ENCODE assay signal across 1 cellular context in the genomic region with DNA sequence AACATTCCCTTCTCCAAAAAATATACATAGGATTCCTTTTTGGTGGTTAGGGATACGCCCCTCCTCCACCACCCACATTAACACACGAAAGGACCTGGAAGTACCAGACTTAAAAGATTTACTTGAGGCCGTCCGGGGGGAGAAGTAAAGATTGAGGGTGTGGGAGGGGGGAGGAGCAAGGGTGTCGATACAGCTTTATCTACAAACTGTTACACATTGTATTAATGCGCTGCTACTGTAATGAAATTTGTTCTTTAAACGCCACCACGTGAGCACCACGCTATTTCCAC.
TF ChIP-seq lines count a peak whose summit lies in the region.

No MANE protein-coding gene starts in this region.

TF ChIP-seq in H1, 55 proteins besides CTCF, POLR2A, EP300 and RAD21:
- no peak for TF ChIP-seq ASH2L (IDR thresholded peaks at IDR 0.05; ENCODE audit: low read length)
- TF ChIP-seq, protein P1, sequence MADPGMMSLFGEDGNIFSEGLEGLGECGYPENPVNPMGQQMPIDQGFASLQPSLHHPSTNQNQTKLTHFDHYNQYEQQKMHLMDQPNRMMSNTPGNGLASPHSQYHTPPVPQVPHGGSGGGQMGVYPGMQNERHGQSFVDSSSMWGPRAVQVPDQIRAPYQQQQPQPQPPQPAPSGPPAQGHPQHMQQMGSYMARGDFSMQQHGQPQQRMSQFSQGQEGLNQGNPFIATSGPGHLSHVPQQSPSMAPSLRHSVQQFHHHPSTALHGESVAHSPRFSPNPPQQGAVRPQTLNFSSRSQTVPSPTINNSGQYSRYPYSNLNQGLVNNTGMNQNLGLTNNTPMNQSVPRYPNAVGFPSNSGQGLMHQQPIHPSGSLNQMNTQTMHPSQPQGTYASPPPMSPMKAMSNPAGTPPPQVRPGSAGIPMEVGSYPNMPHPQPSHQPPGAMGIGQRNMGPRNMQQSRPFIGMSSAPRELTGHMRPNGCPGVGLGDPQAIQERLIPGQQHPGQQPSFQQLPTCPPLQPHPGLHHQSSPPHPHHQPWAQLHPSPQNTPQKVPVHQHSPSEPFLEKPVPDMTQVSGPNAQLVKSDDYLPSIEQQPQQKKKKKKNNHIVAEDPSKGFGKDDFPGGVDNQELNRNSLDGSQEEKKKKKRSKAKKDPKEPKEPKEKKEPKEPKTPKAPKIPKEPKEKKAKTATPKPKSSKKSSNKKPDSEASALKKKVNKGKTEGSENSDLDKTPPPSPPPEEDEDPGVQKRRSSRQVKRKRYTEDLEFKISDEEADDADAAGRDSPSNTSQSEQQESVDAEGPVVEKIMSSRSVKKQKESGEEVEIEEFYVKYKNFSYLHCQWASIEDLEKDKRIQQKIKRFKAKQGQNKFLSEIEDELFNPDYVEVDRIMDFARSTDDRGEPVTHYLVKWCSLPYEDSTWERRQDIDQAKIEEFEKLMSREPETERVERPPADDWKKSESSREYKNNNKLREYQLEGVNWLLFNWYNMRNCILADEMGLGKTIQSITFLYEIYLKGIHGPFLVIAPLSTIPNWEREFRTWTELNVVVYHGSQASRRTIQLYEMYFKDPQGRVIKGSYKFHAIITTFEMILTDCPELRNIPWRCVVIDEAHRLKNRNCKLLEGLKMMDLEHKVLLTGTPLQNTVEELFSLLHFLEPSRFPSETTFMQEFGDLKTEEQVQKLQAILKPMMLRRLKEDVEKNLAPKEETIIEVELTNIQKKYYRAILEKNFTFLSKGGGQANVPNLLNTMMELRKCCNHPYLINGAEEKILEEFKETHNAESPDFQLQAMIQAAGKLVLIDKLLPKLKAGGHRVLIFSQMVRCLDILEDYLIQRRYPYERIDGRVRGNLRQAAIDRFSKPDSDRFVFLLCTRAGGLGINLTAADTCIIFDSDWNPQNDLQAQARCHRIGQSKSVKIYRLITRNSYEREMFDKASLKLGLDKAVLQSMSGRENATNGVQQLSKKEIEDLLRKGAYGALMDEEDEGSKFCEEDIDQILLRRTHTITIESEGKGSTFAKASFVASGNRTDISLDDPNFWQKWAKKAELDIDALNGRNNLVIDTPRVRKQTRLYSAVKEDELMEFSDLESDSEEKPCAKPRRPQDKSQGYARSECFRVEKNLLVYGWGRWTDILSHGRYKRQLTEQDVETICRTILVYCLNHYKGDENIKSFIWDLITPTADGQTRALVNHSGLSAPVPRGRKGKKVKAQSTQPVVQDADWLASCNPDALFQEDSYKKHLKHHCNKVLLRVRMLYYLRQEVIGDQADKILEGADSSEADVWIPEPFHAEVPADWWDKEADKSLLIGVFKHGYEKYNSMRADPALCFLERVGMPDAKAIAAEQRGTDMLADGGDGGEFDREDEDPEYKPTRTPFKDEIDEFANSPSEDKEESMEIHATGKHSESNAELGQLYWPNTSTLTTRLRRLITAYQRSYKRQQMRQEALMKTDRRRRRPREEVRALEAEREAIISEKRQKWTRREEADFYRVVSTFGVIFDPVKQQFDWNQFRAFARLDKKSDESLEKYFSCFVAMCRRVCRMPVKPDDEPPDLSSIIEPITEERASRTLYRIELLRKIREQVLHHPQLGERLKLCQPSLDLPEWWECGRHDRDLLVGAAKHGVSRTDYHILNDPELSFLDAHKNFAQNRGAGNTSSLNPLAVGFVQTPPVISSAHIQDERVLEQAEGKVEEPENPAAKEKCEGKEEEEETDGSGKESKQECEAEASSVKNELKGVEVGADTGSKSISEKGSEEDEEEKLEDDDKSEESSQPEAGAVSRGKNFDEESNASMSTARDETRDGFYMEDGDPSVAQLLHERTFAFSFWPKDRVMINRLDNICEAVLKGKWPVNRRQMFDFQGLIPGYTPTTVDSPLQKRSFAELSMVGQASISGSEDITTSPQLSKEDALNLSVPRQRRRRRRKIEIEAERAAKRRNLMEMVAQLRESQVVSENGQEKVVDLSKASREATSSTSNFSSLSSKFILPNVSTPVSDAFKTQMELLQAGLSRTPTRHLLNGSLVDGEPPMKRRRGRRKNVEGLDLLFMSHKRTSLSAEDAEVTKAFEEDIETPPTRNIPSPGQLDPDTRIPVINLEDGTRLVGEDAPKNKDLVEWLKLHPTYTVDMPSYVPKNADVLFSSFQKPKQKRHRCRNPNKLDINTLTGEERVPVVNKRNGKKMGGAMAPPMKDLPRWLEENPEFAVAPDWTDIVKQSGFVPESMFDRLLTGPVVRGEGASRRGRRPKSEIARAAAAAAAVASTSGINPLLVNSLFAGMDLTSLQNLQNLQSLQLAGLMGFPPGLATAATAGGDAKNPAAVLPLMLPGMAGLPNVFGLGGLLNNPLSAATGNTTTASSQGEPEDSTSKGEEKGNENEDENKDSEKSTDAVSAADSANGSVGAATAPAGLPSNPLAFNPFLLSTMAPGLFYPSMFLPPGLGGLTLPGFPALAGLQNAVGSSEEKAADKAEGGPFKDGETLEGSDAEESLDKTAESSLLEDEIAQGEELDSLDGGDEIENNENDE (IDR thresholded peaks at IDR 0.05; ENCODE audit: insufficient replicate concordance, low read length) = no peak
- TF ChIP-seq TEAD4 (IDR thresholded peaks at IDR 0.05; ENCODE audit: low read depth, low read length) = no peak
- no peak for TF ChIP-seq RNF2 (IDR thresholded peaks at IDR 0.05; ENCODE audit: borderline replicate concordance, low read depth, low read length, missing control alignments, poor library complexity, severe bottlenecking)
- TF ChIP-seq JUND (IDR thresholded peaks at IDR 0.05; ENCODE audit: low read length) = no peak
- no peak for TF ChIP-seq TAF7 (optimal IDR thresholded peaks at IDR 0.05; ENCODE audit: borderline replicate concordance, low read depth, low read length)
- no peak for TF ChIP-seq RFX5 (IDR thresholded peaks at IDR 0.05; ENCODE audit: borderline replicate concordance, low read depth, low read length)
